9 cellular contexts compared by ENCODE assay signal in genomic region chr10:71314028-71314693, GRCh38. TPM values are rescaled to one million over a fixed set of nuclear protein-coding genes. Genes with fewer than 3 reads are reported as not detected.
DNase-seq lines count a peak whose midpoint lies in the region; ATAC-seq and TF ChIP-seq lines count a peak whose summit lies in the region.
"Had no signal": no experiment of that assay in that cellular context is flagged by ENCODE, and none has a peak within 500 bp of the region (broad histone marks: within the 10 kb centered on the region; RNA-seq: fewer than 3 reads in every experiment).

No MANE protein-coding gene starts in this region.

- in situ Hi-C loops in GM23248 (cut with MboI): no loop called here

- H3K9ac ChIP-seq in GM23248 (peak overlapping the region; percentile 25; the same call in 1 of the 2 replicates), rectal smooth muscle tissue (ENCODE audit: low read length) (peak overlapping the region; percentile 25)

- H3K4me3 ChIP-seq in GM23248 (no peak overlapping the region), heart left ventricle (peak overlapping the region in 4 of 12 donors; percentile 14 to 36 (median 26)), rectal smooth muscle tissue (ENCODE audit: low read length) (peak overlapping the region; percentile 41)

- H3K9me3 Mint-ChIP-seq in activated naive CD4-positive, alpha-beta T cell treated with anti-CD3 and anti-CD28 coated beads, Interleukin-2, amount 10 ng/mL, durations not matched to agents 7 days and 5 days: no peaks in the 10 kb centered on the region
- H3K9me3 Mint-ChIP-seq: stimulated activated naive CD8-positive, alpha-beta T cell treated with anti-CD3 and anti-CD28 coated beads, Interleukin-15, Interleukin-2, amounts not matched to agents 100 ng/mL and 50 ng/mL, for 24 hours had no signal

- CTCF ChIA-PET in RWPE1 (lab: Yijun Ruan, JAX): interaction anchor here (0.5 to 1.2 kb wide), 12 partner anchors 36 to 498 kb away, joined by 3 to 8 read pairs (median 4); no protein-coding TSS in a partner anchor
- CTCF ChIA-PET in activated naive CD4-positive, alpha-beta T cell treated with anti-CD3 and anti-CD28 coated beads, Interleukin-2, amount 10 ng/mL, durations not matched to agents 7 days and 5 days (lab: Charles Lee): interaction anchor here (0.6 to 6.6 kb wide), 18 partner anchors 9 to 497 kb away, joined by 3 to 60 read pairs (median 4); no protein-coding TSS in a partner anchor

- WGBS in GM23248 (ENCODE audit: low coverage in 1 of 2, low lambda C conversion rate in 2 of 2, missing lambda C conversion rate in 2 of 2), 2 experiments: 3 to 4% methylated on average over 17 to 20 of the region's 21 CpGs
- 5 to 9% (median 6%) methylated on average over 12 to 21 of the region's 21 CpGs for WGBS in heart left ventricle, 4 donors

- H3K27me3 Mint-ChIP-seq in activated naive CD4-positive, alpha-beta T cell treated with anti-CD3 and anti-CD28 coated beads, Interleukin-2, amount 10 ng/mL, durations not matched to agents 7 days and 5 days: peaks cover 43% of the 10 kb centered on the region

- H3K9me2 ChIP-seq in GM23248 (ENCODE audit: insufficient read depth): no peaks in the 10 kb centered on the region

- DNase-seq in AG20443 (ENCODE audit: low spot score) (peak; percentile 87), GM23248 (peak; percentile 65), RWPE1 (ENCODE audit: low spot score) (peak; percentile 81), heart left ventricle (peak in 4 of 5 donors; percentile 44 to 66 (median 50))
- DNase-seq in activated naive CD4-positive, alpha-beta T cell treated with anti-CD3 and anti-CD28 coated beads, Interleukin-2, amount 10 ng/mL, durations not matched to agents 7 days and 5 days: peak; percentile 73

- intact Hi-C loops in heart left ventricle (cut with DNase I): loop anchor here in 9 of 10 donors (1.0 to 10.0 kb wide), 13 partner anchors 256 to 731 kb away; no protein-coding TSS in a partner anchor

- peak overlapping the region; percentile 79 for H2AFZ ChIP-seq in GM23248

- H3K27ac ChIP-seq in GM23248 (no peak overlapping the region), RWPE1 (no peak overlapping the region), heart left ventricle (peak overlapping the region in 3 of 12 donors; percentile 21 to 57 (median 30)), rectal smooth muscle tissue (ENCODE audit: low read depth, low read length) (peak overlapping the region; percentile 16)

- H3K9me3 ChIP-seq in GM23248 (ENCODE audit: low read depth) (no peaks in the 10 kb centered on the region), heart left ventricle (peaks cover 0 to 3% (median 0%) of the 10 kb centered on the region in 12 donors)

- no peak overlapping the region for H3K27ac Mint-ChIP-seq in activated naive CD4-positive, alpha-beta T cell treated with anti-CD3 and anti-CD28 coated beads, Interleukin-2, amount 10 ng/mL, durations not matched to agents 7 days and 5 days
- H3K27ac Mint-ChIP-seq: stimulated activated naive CD8-positive, alpha-beta T cell treated with anti-CD3 and anti-CD28 coated beads, Interleukin-15, Interleukin-2, amounts not matched to agents 100 ng/mL and 50 ng/mL, for 24 hours had no signal

- H3K4me1 ChIP-seq in GM23248 (ENCODE audit: insufficient read depth): peaks cover 11% of the 10 kb centered on the region
- H3K4me1 ChIP-seq in heart left ventricle: peaks cover 0 to 34% (median 18%) of the 10 kb centered on the region in 12 donors
- H3K4me1 ChIP-seq in rectal smooth muscle tissue (ENCODE audit: control insufficient read depth, insufficient read depth, low read length): peaks cover 16% of the 10 kb centered on the region

- ATAC-seq in heart left ventricle: peak; percentile 54 to 68 (median 66)
- no peak for ATAC-seq in GM18511 (IDR thresholded peaks at IDR 0.05; ENCODE audit: unreplicated experiment)
- ATAC-seq in GM18519 (IDR thresholded peaks at IDR 0.05; ENCODE audit: low FRiP score, unreplicated experiment): no peak

- no peak overlapping the region for H3K4me3 Mint-ChIP-seq in activated naive CD4-positive, alpha-beta T cell treated with anti-CD3 and anti-CD28 coated beads, Interleukin-2, amount 10 ng/mL, durations not matched to agents 7 days and 5 days
- H3K4me3 Mint-ChIP-seq: stimulated activated naive CD8-positive, alpha-beta T cell treated with anti-CD3 and anti-CD28 coated beads, Interleukin-15, Interleukin-2, amounts not matched to agents 100 ng/mL and 50 ng/mL, for 24 hours had no signal

- POLR2A ChIA-PET in RWPE1 (lab: Yijun Ruan, JAX; ENCODE audit: low non-redundant PET): no interaction called here

- TF ChIP-seq POLR2A in heart left ventricle (IDR thresholded peaks at IDR 0.05): no peak

- H3K27me3 ChIP-seq in GM23248 (replicated peaks; ENCODE audit: insufficient read depth): no peaks in the 10 kb centered on the region; the same call in 1 of the 2 replicates
- no peaks in the 10 kb centered on the region for H3K27me3 ChIP-seq in heart left ventricle
- H3K27me3 ChIP-seq in rectal smooth muscle tissue (ENCODE audit: control insufficient read depth, insufficient read depth, low read length): no peaks in the 10 kb centered on the region

- no peaks in the 10 kb centered on the region for H4K20me1 ChIP-seq in GM23248 (ENCODE audit: insufficient read depth)

- H3K36me3 Mint-ChIP-seq in activated naive CD4-positive, alpha-beta T cell treated with anti-CD3 and anti-CD28 coated beads, Interleukin-2, amount 10 ng/mL, durations not matched to agents 7 days and 5 days: no peaks in the 10 kb centered on the region

- peak; percentile 91 for TF ChIP-seq CTCF in RWPE1 (conservative IDR thresholded peaks at IDR 0.05; ENCODE audit: low read depth)
- TF ChIP-seq CTCF in heart left ventricle (IDR thresholded peaks at IDR 0.05): peak; percentile 74 to 96 (median 86)

- H3F3A ChIP-seq in GM23248 (ENCODE audit: insufficient read depth): no peaks in the 10 kb centered on the region

- peaks cover 27% of the 10 kb centered on the region for H3K4me1 Mint-ChIP-seq in activated naive CD4-positive, alpha-beta T cell treated with anti-CD3 and anti-CD28 coated beads, Interleukin-2, amount 10 ng/mL, durations not matched to agents 7 days and 5 days

- H3K4me2 ChIP-seq in GM23248 (ENCODE audit: unreplicated experiment): peak overlapping the region; percentile 16

- H3K36me3 ChIP-seq in GM23248 (ENCODE audit: low read depth): no peaks in the 10 kb centered on the region
- no peaks in the 10 kb centered on the region for H3K36me3 ChIP-seq in heart left ventricle
- H3K36me3 ChIP-seq in rectal smooth muscle tissue (ENCODE audit: control insufficient read depth, insufficient read depth, low read length): no peaks in the 10 kb centered on the region

- no peaks in the 10 kb centered on the region for H3K79me2 ChIP-seq in GM23248 (ENCODE audit: insufficient read depth)

RNA-seq across cellular contexts. Expression of gene SLC29A3, which starts 4.9 kb away (rescaled TPM):
- total RNA-seq in GM23248 (2014; rRNA removed; shearing (Covaris generic)): 1.9 and 3.0 TPM in 2 replicates
- polyA plus RNA-seq in GM23248 (2016; fragmentation: Nextera tagmentation; extraction: Ambion mirVana): 7.3 TPM in 2 replicates
- total RNA-seq in heart left ventricle: 1 to 10 TPM in 8 of 9 donors, under 1 TPM in 1; 0.76 to 6.2 (median 1.8) TPM
- polyA plus RNA-seq in heart left ventricle: 1 to 10 TPM; 1.2 TPM

Comparison
In these comparisons a context has a peak if more than half of its experiments do, and no peak if none do; other contexts are left out.
1. ATAC-seq: peak in heart left ventricle (4 of 4); none in GM18511 (single experiment) and GM18519 (single experiment).
2. Peak in every context shown above with its lines, with median percentiles within 50 percentile points of each other: DNase-seq.